Comparison of ENCODE assay signal across 12 cellular contexts in the genomic region with DNA sequence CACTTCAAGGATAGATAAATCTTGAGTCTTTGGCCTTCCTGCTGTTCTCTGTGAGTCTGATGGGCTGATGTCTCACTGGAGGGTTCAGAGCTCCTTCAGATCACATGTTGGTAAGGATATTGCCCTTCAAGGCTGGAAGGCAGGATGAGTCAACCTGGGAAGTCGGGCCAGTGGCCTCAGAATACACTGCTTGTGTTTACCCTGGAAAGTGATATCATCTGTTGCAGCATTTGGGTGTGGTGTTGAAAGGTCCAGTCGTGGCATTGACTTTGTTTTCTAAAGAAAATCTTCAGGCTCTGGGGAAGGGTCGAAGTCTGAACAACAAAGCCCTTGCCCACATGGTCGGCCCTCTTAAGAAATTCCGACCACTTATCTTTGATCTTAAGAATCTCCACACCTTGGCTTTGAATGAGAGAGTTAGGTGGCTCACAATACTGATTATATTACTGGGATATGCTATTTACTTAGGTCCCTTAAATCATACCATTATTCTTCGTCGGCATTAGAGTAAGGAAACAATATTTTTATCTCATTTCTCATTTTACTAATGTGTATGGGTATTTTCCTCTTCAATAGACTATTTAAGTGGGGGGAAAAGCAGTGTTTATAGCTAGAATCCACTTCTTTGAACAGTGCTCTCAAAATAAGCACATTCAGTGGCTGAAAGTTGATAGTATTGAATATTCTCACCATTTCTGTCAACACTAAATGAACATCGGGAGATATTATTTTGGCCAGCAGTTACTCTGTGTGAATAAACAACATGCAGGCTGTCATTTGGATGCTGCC.
A peak's percentile ranks its signal among the peaks of the same experiment; 100 is the strongest.
DNase-seq lines count a peak whose midpoint lies in the region; ATAC-seq and TF ChIP-seq lines count a peak whose summit lies in the region.
"Had no signal": no experiment of that assay in that cellular context is flagged by ENCODE, and none has a peak within 500 bp of the region (broad histone marks: within the 10 kb centered on the region; RNA-seq: fewer than 3 reads in every experiment).

No MANE protein-coding gene starts in this region.

- H3K27me3 ChIP-seq in RWPE2 (ENCODE audit: insufficient read depth, poor library complexity, severe bottlenecking) (no peaks in the 10 kb centered on the region), gastrocnemius medialis (no peaks in the 10 kb centered on the region)

- H3K4me3 ChIP-seq in RWPE2 (ENCODE audit: severe bottlenecking) = no peak overlapping the region
- no peak overlapping the region for H3K4me3 ChIP-seq in foreskin fibroblast (ENCODE audit: low read depth in 1 of 2, low read length in 2 of 2)
- no peak overlapping the region for H3K4me3 ChIP-seq in gastrocnemius medialis

- H3K4me1 ChIP-seq in RWPE2 (ENCODE audit: insufficient read depth, poor library complexity, severe bottlenecking) (peaks cover 11% of the 10 kb centered on the region), gastrocnemius medialis (peaks cover 0 to 2% of the 10 kb centered on the region in 2 donors)

- TF ChIP-seq POLR2A in gastrocnemius medialis (IDR thresholded peaks at IDR 0.05) = no peak

- H3K36me3 ChIP-seq in RWPE2 (ENCODE audit: low read depth) (no peaks in the 10 kb centered on the region), gastrocnemius medialis (no peaks in the 10 kb centered on the region)

- H3K27ac ChIP-seq in RWPE2 (ENCODE audit: poor library complexity, severe bottlenecking) (peak overlapping the region; percentile 7), gastrocnemius medialis (peak overlapping the region in 1 of 4 donors; percentile 1)

- TF ChIP-seq CTCF in RWPE2 (IDR thresholded peaks at IDR 0.05; ENCODE audit: poor library complexity, severe bottlenecking) (no peak), foreskin fibroblast (IDR thresholded peaks at IDR 0.05; ENCODE audit: low read depth, low read length) (no peak), gastrocnemius medialis (IDR thresholded peaks at IDR 0.05 in 4 of 5, conservative IDR thresholded peaks at IDR 0.05 in 1 of 5) (no peak)

- DNase-seq in ELF-1 (ENCODE audit: low read depth, low spot score) = peak; percentile 7
- peak; percentile 81 for DNase-seq in RWPE2 (ENCODE audit: low spot score)
- peak; percentile 96 to 97 for DNase-seq in foreskin fibroblast
- peak; percentile 19 to 76 for DNase-seq in gastrocnemius medialis
- no peak for DNase-seq in NCI-H2196 (lab: John Stamatoyannopoulos, UW; ENCODE audit: unreplicated experiment)
- DNase-seq in head of caudate nucleus = no peak
- no peak for DNase-seq in iPS-NIHi11 (ENCODE audit: low spot score)
- DNase-seq: activated CD8-positive, alpha-beta memory T cell treated with anti-CD3 and anti-CD28 coated beads, Interleukin-2, amount 50 U/mL, for 48 hours; endodermal cell; natural killer cell; SHP77 treated with DMSO at 0.1 percent for 48 hours had no signal

- ATAC-seq in RWPE2 (ENCODE audit: low read depth) (peak; percentile 100), gastrocnemius medialis (peak; percentile 73 to 82), HG02870 (IDR thresholded peaks at IDR 0.05; ENCODE audit: unreplicated experiment) (no peak)
- ATAC-seq: natural killer cell had no signal

- in situ Hi-C loops in gastrocnemius medialis (cut with MboI; ENCODE audit: low sequenced_read_pairs in 4 of 4) = no loop called here

- intact Hi-C loops in gastrocnemius medialis (cut with DNase I; ENCODE audit: low total_unique reads) = loop anchor here (10.0 kb wide), 1 partner anchor 126 kb away; no protein-coding TSS in a partner anchor
- intact Hi-C loops in head of caudate nucleus (cut with DNase I) = no loop called here

- H3K9me3 ChIP-seq in RWPE2 (ENCODE audit: severe bottlenecking) (no peaks in the 10 kb centered on the region), gastrocnemius medialis (no peaks in the 10 kb centered on the region)

Comparison
In these comparisons a context has a peak if more than half of its experiments do, and no peak if none do; other contexts are left out.
1. DNase-seq: peak in ELF-1 (single experiment), RWPE2 (single experiment), foreskin fibroblast (2 of 2) and gastrocnemius medialis (2 of 2); none in NCI-H2196 (single experiment), head of caudate nucleus (0 of 42) and iPS-NIHi11 (single experiment).